Comparison of ENCODE assay signal across 9 cellular contexts in the genomic region with DNA sequence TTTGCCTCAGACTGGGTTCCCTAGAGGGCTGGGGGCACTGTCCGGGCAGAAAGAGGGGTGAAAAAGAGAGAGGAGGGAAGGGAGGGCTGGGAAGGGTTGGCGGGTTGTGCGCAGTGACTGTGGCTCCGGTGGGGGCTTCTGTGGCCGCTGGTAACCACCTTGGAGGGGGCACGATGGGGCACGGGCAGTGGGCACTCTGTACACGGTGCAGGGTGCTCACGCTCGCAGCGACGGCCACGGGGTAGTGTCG. TPM values are rescaled to one million over a fixed set of nuclear protein-coding genes. Genes with fewer than 3 reads are reported as not detected.
DNase-seq lines count a peak whose midpoint lies in the region; ATAC-seq and TF ChIP-seq lines count a peak whose summit lies in the region.
"Had no signal": no experiment of that assay in that cellular context is flagged by ENCODE, and none has a peak within 500 bp of the region (broad histone marks: within the 10 kb centered on the region; RNA-seq: fewer than 3 reads in every experiment).

No MANE protein-coding gene starts in this region.

- DNase-seq in Right ventricle myocardium inferior (ENCODE audit: missing footprints) (no peak), Right ventricle myocardium superior (no peak), epithelial cell of esophagus (ENCODE audit: low read depth) (no peak), vagina (ENCODE audit: extremely low spot score in 2 of 2) (no peak), NCI-H526 (lab: John Stamatoyannopoulos, UW) (no peak), GM10266 (ENCODE audit: extremely low spot score) (no peak)

- peaks cover 29% of the 10 kb centered on the region for H3K4me1 ChIP-seq in vagina

- no peaks in the 10 kb centered on the region for H3K9me3 Mint-ChIP-seq in nephron

- TF ChIP-seq CTCF in epithelial cell of esophagus (IDR thresholded peaks at IDR 0.05; ENCODE audit: insufficient read depth, low read depth, low read length, missing control alignments) (no peak), nephron (IDR thresholded peaks at IDR 0.05; ENCODE audit: unreplicated experiment in 3 of 3) (no peak), vagina (IDR thresholded peaks at IDR 0.05) (no peak), GM10266 (IDR thresholded peaks at IDR 0.05; ENCODE audit: control insufficient read depth, insufficient read depth, low read depth, missing control alignments) (no peak)

- H3K4me1 Mint-ChIP-seq in nephron = no peaks in the 10 kb centered on the region

- no peaks in the 10 kb centered on the region for H3K36me3 ChIP-seq in vagina

- peaks cover 74% of the 10 kb centered on the region for H3K27me3 Mint-ChIP-seq in nephron (ENCODE audit: low read depth)

- no peaks in the 10 kb centered on the region for H3K27me3 ChIP-seq in vagina

- ATAC-seq in Right ventricle myocardium inferior (peak; percentile 8), Right ventricle myocardium superior (ENCODE audit: poor library complexity) (no peak), GM21528 (IDR thresholded peaks at IDR 0.05; ENCODE audit: low FRiP score, unreplicated experiment) (no peak)

- peak overlapping the region; percentile 57 for H3K27ac ChIP-seq in vagina

- peak overlapping the region; percentile 79 to 86 (median 79) for H3K4me3 Mint-ChIP-seq in nephron

- intact Hi-C loops in Right ventricle myocardium inferior (cut with DNase I) = no loop called here
- intact Hi-C loops in Right ventricle myocardium superior (cut with DNase I) = no loop called here
- intact Hi-C loops in vagina (cut with DNase I) = no loop called here

- H3K9me3 ChIP-seq in vagina = no peaks in the 10 kb centered on the region

- H3K4me3 ChIP-seq in epithelial cell of esophagus (ENCODE audit: low read length) (peak overlapping the region; percentile 50), vagina (peak overlapping the region; percentile 55 to 57)

- no peak for TF ChIP-seq POLR2A in vagina (IDR thresholded peaks at IDR 0.05)

- H3K36me3 Mint-ChIP-seq in nephron (ENCODE audit: low read depth) = no peaks in the 10 kb centered on the region

- no peak overlapping the region for H3K27ac Mint-ChIP-seq in nephron

RNA-seq across cellular contexts. Expression of a gene that starts 0.6 kb away (rescaled TPM):
- total RNA-seq in Right ventricle myocardium inferior (3.4 TPM), Right ventricle myocardium superior (3.2 TPM), vagina (44.0 TPM)
- total RNA-seq: myocyte had no signal

RNA-seq across cellular contexts. Expression of a gene that starts 38.8 kb away (rescaled TPM):
- total RNA-seq in Right ventricle myocardium inferior (64.1 TPM), Right ventricle myocardium superior (58.2 TPM), vagina (44.7 TPM)

Comparison
In these comparisons a context has a peak if more than half of its experiments do, and no peak if none do; other contexts are left out.
1. RNA of a gene that starts 0.6 kb away (total RNA-seq): 44.0 TPM in vagina (single experiment); 3.4 TPM in Right ventricle myocardium inferior (single experiment) and 3.2 TPM in Right ventricle myocardium superior (single experiment); every median in the first group is over 10 times any median in the second.